In the genomic region with DNA sequence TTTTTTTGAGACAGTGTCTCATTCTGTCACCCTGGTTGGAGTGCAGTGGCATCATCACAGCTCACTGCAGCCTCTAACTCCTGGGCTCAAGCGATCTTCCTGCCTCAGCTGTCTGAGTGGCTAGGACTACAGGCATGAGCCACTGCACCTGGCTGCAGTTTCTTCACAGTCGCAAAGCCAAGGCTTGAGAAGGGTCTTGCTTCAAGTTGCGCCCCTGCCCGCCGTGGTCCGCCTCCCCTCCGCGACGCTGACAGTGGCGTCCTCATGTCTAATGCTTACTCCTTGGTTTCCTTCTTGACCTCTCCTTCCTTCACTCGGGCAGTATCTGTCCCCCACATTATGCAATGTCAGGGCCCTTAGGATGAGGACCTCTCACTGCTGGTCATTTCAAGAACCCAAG, we compare ENCODE assay signal across 13 cellular contexts.
DNase-seq lines count a peak whose midpoint lies in the region; ATAC-seq and TF ChIP-seq lines count a peak whose summit lies in the region.
"Had no signal": no experiment of that assay in that cellular context is flagged by ENCODE, and none has a peak within 500 bp of the region (broad histone marks: within the 10 kb centered on the region; RNA-seq: fewer than 3 reads in every experiment).

No MANE protein-coding gene starts in this region.

- H3K27ac Mint-ChIP-seq in WTC11 (peak overlapping the region; percentile 92), nephron (peak overlapping the region in 2 of 3 experiments; percentile 46 to 84)
- H3K27ac Mint-ChIP-seq: CD4-positive, CD25-positive, alpha-beta regulatory T cell had no signal

- H3K4me3 Mint-ChIP-seq in WTC11, result no peak overlapping the region
- no peak overlapping the region for H3K4me3 Mint-ChIP-seq in nephron
- H3K4me3 Mint-ChIP-seq: CD4-positive, CD25-positive, alpha-beta regulatory T cell had no signal

- CTCF ChIA-PET in WTC11 (lab: Charles Lee), result interaction anchor here (1.4 kb wide), 1 partner anchor 400 kb away, joined by 4 read pairs; no protein-coding TSS in a partner anchor

- H3K27me3 Mint-ChIP-seq in WTC11 (ENCODE audit: low read depth), result no peaks in the 10 kb centered on the region
- peaks cover 4% of the 10 kb centered on the region for H3K27me3 Mint-ChIP-seq in nephron (ENCODE audit: low read depth)
- H3K27me3 Mint-ChIP-seq: CD4-positive, CD25-positive, alpha-beta regulatory T cell had no signal

- POLR2A ChIA-PET in WTC11 (lab: Charles Lee), result interaction anchor here (0.7 kb wide), 1 partner anchor 130 kb away, joined by 7 read pairs; no protein-coding TSS in a partner anchor

- no peaks in the 10 kb centered on the region for H3K9me3 Mint-ChIP-seq in WTC11
- H3K9me3 Mint-ChIP-seq in nephron, result no peaks in the 10 kb centered on the region
- H3K9me3 Mint-ChIP-seq: CD4-positive, CD25-positive, alpha-beta regulatory T cell had no signal

- H3K4me1 Mint-ChIP-seq in WTC11 (peaks cover 39% of the 10 kb centered on the region), nephron (peaks cover 39% of the 10 kb centered on the region)

- DNase-seq in Right ventricle myocardium superior (peak; percentile 37), cardiac septum (ENCODE audit: low spot score) (no peak), WTC11 (ENCODE audit: low spot score) (no peak), GM10266 (ENCODE audit: extremely low spot score) (no peak), omental fat pad (ENCODE audit: low spot score) (no peak)
- DNase-seq: CD4-positive, CD25-positive, alpha-beta regulatory T cell; DMS53; GF-D8; GM23248; H7 had no signal

- TF ChIP-seq CTCF in WTC11 (IDR thresholded peaks at IDR 0.05), result no peak
- no peak for TF ChIP-seq CTCF in nephron (IDR thresholded peaks at IDR 0.05; ENCODE audit: unreplicated experiment in 3 of 3)
- TF ChIP-seq CTCF in GM10266 (IDR thresholded peaks at IDR 0.05; ENCODE audit: control insufficient read depth, insufficient read depth, low read depth, missing control alignments), result no peak
- TF ChIP-seq CTCF in omental fat pad (IDR thresholded peaks at IDR 0.05), result no peak

- ATAC-seq in Right ventricle myocardium superior (ENCODE audit: poor library complexity) (no peak), WTC11 (no peak), omental fat pad (ENCODE audit: low FRiP score) (no peak), HG02938 (IDR thresholded peaks at IDR 0.05; ENCODE audit: unreplicated experiment) (no peak)
- ATAC-seq: K562 had no signal

- intact Hi-C loops in Right ventricle myocardium superior (cut with DNase I) (no loop called here), cardiac septum (cut with DNase I) (no loop called here)

- H3K36me3 Mint-ChIP-seq in WTC11 (no peaks in the 10 kb centered on the region), nephron (ENCODE audit: low read depth) (no peaks in the 10 kb centered on the region)
- H3K36me3 Mint-ChIP-seq: CD4-positive, CD25-positive, alpha-beta regulatory T cell had no signal

TF ChIP-seq in WTC11, 78 proteins besides CTCF, POLR2A, EP300 and RAD21:
- no peak for TF ChIP-seq KAT7 (CRISPR knock-in tag; IDR thresholded peaks at IDR 0.05; ENCODE audit: borderline replicate concordance)
- TF ChIP-seq JUN (CRISPR knock-in tag; IDR thresholded peaks at IDR 0.05), result no peak
- TF ChIP-seq, protein P1, sequence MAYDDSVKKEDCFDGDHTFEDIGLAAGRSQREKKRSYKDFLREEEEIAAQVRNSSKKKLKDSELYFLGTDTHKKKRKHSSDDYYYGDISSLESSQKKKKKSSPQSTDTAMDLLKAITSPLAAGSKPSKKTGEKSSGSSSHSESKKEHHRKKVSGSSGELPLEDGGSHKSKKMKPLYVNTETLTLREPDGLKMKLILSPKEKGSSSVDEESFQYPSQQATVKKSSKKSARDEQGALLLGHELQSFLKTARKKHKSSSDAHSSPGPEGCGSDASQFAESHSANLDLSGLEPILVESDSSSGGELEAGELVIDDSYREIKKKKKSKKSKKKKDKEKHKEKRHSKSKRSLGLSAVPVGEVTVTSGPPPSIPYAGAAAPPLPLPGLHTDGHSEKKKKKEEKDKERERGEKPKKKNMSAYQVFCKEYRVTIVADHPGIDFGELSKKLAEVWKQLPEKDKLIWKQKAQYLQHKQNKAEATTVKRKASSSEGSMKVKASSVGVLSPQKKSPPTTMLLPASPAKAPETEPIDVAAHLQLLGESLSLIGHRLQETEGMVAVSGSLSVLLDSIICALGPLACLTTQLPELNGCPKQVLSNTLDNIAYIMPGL (CRISPR knock-in tag; IDR thresholded peaks at IDR 0.05), result no peak
- no peak for TF ChIP-seq TEAD4 (CRISPR knock-in tag; IDR thresholded peaks at IDR 0.05)
- TF ChIP-seq FOXK1 (CRISPR knock-in tag; IDR thresholded peaks at IDR 0.05), result no peak
- TF ChIP-seq, protein P2, sequence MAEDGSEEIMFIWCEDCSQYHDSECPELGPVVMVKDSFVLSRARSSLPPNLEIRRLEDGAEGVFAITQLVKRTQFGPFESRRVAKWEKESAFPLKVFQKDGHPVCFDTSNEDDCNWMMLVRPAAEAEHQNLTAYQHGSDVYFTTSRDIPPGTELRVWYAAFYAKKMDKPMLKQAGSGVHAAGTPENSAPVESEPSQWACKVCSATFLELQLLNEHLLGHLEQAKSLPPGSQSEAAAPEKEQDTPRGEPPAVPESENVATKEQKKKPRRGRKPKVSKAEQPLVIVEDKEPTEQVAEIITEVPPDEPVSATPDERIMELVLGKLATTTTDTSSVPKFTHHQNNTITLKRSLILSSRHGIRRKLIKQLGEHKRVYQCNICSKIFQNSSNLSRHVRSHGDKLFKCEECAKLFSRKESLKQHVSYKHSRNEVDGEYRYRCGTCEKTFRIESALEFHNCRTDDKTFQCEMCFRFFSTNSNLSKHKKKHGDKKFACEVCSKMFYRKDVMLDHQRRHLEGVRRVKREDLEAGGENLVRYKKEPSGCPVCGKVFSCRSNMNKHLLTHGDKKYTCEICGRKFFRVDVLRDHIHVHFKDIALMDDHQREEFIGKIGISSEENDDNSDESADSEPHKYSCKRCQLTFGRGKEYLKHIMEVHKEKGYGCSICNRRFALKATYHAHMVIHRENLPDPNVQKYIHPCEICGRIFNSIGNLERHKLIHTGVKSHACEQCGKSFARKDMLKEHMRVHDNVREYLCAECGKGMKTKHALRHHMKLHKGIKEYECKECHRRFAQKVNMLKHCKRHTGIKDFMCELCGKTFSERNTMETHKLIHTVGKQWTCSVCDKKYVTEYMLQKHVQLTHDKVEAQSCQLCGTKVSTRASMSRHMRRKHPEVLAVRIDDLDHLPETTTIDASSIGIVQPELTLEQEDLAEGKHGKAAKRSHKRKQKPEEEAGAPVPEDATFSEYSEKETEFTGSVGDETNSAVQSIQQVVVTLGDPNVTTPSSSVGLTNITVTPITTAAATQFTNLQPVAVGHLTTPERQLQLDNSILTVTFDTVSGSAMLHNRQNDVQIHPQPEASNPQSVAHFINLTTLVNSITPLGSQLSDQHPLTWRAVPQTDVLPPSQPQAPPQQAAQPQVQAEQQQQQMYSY (CRISPR knock-in tag; IDR thresholded peaks at IDR 0.05), result no peak
- TF ChIP-seq, protein P3, sequence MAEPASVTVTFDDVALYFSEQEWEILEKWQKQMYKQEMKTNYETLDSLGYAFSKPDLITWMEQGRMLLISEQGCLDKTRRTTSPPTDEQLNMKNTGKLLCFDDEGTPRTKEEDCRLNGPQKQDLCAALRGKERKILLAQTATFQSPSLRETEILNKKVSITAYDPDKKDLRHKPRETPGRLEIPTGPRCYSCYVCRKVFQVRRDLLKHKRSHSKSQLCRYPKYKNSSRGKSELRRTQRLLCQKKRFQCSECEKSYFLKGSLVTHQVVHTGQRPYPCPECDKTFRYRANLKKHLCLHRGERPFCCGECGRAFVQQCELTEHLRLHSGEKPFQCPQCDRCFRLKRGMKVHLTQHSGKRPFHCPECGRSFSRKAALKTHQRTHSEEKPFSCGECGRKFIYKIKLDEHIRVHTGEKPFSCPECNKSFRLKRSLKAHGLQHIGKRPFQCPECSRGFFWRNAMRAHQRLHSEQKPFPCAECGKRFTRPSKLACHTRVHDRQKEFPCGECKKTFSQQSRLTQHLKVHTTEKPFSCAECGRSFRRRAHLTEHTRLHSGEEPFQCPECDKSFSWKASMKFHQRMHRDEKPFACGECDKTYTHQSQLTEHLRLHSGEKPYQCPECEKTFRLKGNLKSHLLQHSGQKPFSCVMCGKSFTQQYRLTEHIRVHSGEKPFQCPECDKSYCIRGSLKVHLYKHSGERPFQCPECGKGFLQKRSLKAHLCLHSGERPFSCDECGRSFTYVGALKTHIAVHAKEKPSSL (CRISPR knock-in tag; conservative IDR thresholded peaks at IDR 0.05), result no peak
- TF ChIP-seq ZNF396 (CRISPR knock-in tag; IDR thresholded peaks at IDR 0.05; ENCODE audit: borderline replicate concordance), result no peak
- TF ChIP-seq ZNF423 (CRISPR knock-in tag; IDR thresholded peaks at IDR 0.05), result no peak
- no peak for TF ChIP-seq IRF2 (CRISPR knock-in tag; IDR thresholded peaks at IDR 0.05; ENCODE audit: borderline replicate concordance, low read depth)
- TF ChIP-seq ATF2 (CRISPR knock-in tag; IDR thresholded peaks at IDR 0.05; ENCODE audit: borderline replicate concordance, low read depth), result no peak
- no peak for TF ChIP-seq ZNF317 (CRISPR knock-in tag; IDR thresholded peaks at IDR 0.05; ENCODE audit: borderline replicate concordance, low read depth)
- TF ChIP-seq, protein P4, sequence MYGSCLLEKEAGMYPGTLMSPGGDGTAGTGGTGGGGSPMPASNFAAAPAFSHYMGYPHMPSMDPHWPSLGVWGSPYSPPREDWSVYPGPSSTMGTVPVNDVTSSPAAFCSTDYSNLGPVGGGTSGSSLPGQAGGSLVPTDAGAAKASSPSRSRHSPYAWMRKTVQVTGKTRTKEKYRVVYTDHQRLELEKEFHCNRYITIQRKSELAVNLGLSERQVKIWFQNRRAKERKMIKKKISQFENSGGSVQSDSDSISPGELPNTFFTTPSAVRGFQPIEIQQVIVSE (CRISPR knock-in tag; IDR thresholded peaks at IDR 0.05; ENCODE audit: borderline replicate concordance), result no peak
- TF ChIP-seq RELA (CRISPR knock-in tag; IDR thresholded peaks at IDR 0.05; ENCODE audit: borderline replicate concordance), result no peak
TF ChIP-seq in WTC11: peak in this region for 0.
